Comparison of ENCODE assay signal across 23 cellular contexts in the genomic region with DNA sequence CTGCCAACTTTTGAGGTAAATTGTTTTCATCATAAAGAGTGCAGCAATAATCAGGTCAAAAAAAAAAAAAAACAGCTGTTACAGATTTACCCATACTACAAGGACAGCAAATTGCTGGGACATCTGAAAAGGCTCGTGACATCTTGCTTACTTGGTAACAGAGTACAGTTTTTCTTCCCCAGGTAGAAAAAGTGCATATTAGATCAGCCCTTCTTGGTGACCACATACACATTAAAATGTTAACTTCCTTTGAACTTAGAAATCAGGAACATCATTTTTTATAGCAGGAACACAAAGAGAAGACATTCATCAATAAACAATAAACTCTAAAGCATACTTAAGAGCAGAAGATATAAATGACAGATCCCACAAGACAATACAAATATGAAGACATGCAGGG.
"Had no signal": no experiment of that assay in that cellular context is flagged by ENCODE, and none has a peak within 500 bp of the region (broad histone marks: within the 10 kb centered on the region; RNA-seq: fewer than 3 reads in every experiment).

No MANE protein-coding gene starts in this region.

- H3K9me2 ChIP-seq: SK-N-SH had no signal

- H3K4me3 ChIP-seq: left ventricle myocardium inferior, pancreas, psoas muscle, right atrium auricular region, spleen, upper lobe of left lung had no signal

- H3K27me3 ChIP-seq: foreskin keratinocyte, neutrophil, pancreas, right atrium auricular region, spleen, upper lobe of left lung had no signal

- H3K4me3 Mint-ChIP-seq: activated CD8-positive, alpha-beta memory T cell treated with anti-CD3 and anti-CD28 coated beads, Interleukin-2, amount 10 ng/mL, durations not matched to agents 7 days and 5 days; brain; immature natural killer cell; mesothelial cell of epicardium; nephron had no signal

- H3K9me3 ChIP-seq: left ventricle myocardium inferior, neutrophil, pancreas, psoas muscle, right atrium auricular region, SK-N-SH, spleen, upper lobe of left lung had no signal

- H3K27me3 Mint-ChIP-seq: activated CD8-positive, alpha-beta memory T cell treated with anti-CD3 and anti-CD28 coated beads, Interleukin-2, amount 10 ng/mL, durations not matched to agents 7 days and 5 days; brain had no signal

- H3K36me3 ChIP-seq: left ventricle myocardium inferior, neutrophil, pancreas, right atrium auricular region, spleen, upper lobe of left lung had no signal

- H3K36me3 Mint-ChIP-seq: immature natural killer cell, mesothelial cell of epicardium had no signal

- H3K4me2 ChIP-seq: SK-N-SH had no signal

- H3K9me3 Mint-ChIP-seq: brain, immature natural killer cell, mesothelial cell of epicardium, nephron had no signal

- ATAC-seq: activated CD4-positive, CD25-positive, alpha-beta regulatory T cell treated with anti-CD3 and anti-CD28 coated beads, Interleukin-2, amount 50 U/mL, for 24 hours; activated CD8-positive, alpha-beta memory T cell treated with anti-CD3 and anti-CD28 coated beads, Interleukin-2, amount 10 ng/mL, durations not matched to agents 7 days and 5 days; foreskin keratinocyte; pancreas; psoas muscle had no signal

- DNase-seq: activated CD4-positive, alpha-beta T cell treated with anti-CD3 and anti-CD28 coated beads, Interleukin-2, amount 50 U/mL, for 4 hours; activated CD8-positive, alpha-beta memory T cell treated with anti-CD3 and anti-CD28 coated beads, Interleukin-2, amount 10 ng/mL, durations not matched to agents 7 days and 5 days; activated naive CD4-positive, alpha-beta T cell treated with Interleukin-2 at 50 U/mL for 16 hours; activated T-cell treated with anti-CD3 and anti-CD28 coated beads for 4 hours; aorta; effector memory CD4-positive, alpha-beta T cell; foreskin keratinocyte; immature natural killer cell; left ventricle myocardium inferior; mammary epithelial cell; pancreas; psoas muscle; SK-N-SH; spleen; stimulated activated CD4-positive, alpha-beta T cell treated with anti-CD3 and anti-CD28 coated beads, Interleukin-4, amount 100 ng/mL, for 1 hour; stimulated activated naive CD4-positive, alpha-beta T cell treated with Interleukin-2 at 50 U/mL for 16 hours; upper lobe of left lung had no signal

- H3K27ac Mint-ChIP-seq: activated CD8-positive, alpha-beta memory T cell treated with anti-CD3 and anti-CD28 coated beads, Interleukin-2, amount 10 ng/mL, durations not matched to agents 7 days and 5 days; brain; immature natural killer cell; mesothelial cell of epicardium; nephron had no signal

- H3K27ac ChIP-seq: foreskin keratinocyte, left ventricle myocardium inferior, neutrophil, pancreas, right atrium auricular region, spleen, upper lobe of left lung had no signal
